In genomic region chr4:87499415-87500106, GRCh38 we compare ENCODE assay signal across 13 cellular contexts. TPM values are rescaled to one million over a fixed set of nuclear protein-coding genes. Genes with fewer than 3 reads are reported as not detected.
DNase-seq lines count a peak whose midpoint lies in the region; ATAC-seq and TF ChIP-seq lines count a peak whose summit lies in the region.
"Had no signal": no experiment of that assay in that cellular context is flagged by ENCODE, and none has a peak within 500 bp of the region (broad histone marks: within the 10 kb centered on the region; RNA-seq: fewer than 3 reads in every experiment).

No MANE protein-coding gene starts in this region.

- intact Hi-C loops in stomach (cut with DNase I; ENCODE audit: low total_unique reads), result no loop called here
- intact Hi-C loops in naive thymus-derived CD4-positive, alpha-beta T cell (cut with micrococcal nuclease), result no loop called here

- H3K36me3 Mint-ChIP-seq in activated T-cell treated with anti-CD3 and anti-CD28 coated beads, Interleukin-2, amount 50 U/mL, for 24 hours (ENCODE audit: low read depth), result no peaks in the 10 kb centered on the region
- H3K36me3 Mint-ChIP-seq in naive thymus-derived CD4-positive, alpha-beta T cell, result no peaks in the 10 kb centered on the region
- H3K36me3 Mint-ChIP-seq: activated naive CD8-positive, alpha-beta T cell had no signal

- H3K27me3 Mint-ChIP-seq in activated T-cell treated with anti-CD3 and anti-CD28 coated beads, Interleukin-2, amount 50 U/mL, for 24 hours, result peaks cover 3% of the 10 kb centered on the region
- H3K27me3 Mint-ChIP-seq in naive thymus-derived CD4-positive, alpha-beta T cell, result peaks cover 0 to 6% (median 0%) of the 10 kb centered on the region in 5 donors

- 68 to 81% (median 78%) methylated on average over 7 of the region's 7 CpGs for WGBS in stomach, 5 donors

- no peak for TF ChIP-seq CTCF in stomach (IDR thresholded peaks at IDR 0.05)

- no peaks in the 10 kb centered on the region for H3K9me3 ChIP-seq in stomach
- no peaks in the 10 kb centered on the region for H3K9me3 ChIP-seq in naive thymus-derived CD4-positive, alpha-beta T cell (ENCODE audit: control insufficient read depth in 2 of 3, low read length in 3 of 3)
- H3K9me3 ChIP-seq: neutrophil had no signal

- H3K4me1 Mint-ChIP-seq in activated T-cell treated with anti-CD3 and anti-CD28 coated beads, Interleukin-2, amount 50 U/mL, for 24 hours (ENCODE audit: low read depth), result peaks cover 18% of the 10 kb centered on the region
- peaks cover 0 to 10% (median 0%) of the 10 kb centered on the region in 7 donors for H3K4me1 Mint-ChIP-seq in naive thymus-derived CD4-positive, alpha-beta T cell

- no peaks in the 10 kb centered on the region for H3K9me3 Mint-ChIP-seq in activated T-cell treated with anti-CD3 and anti-CD28 coated beads, Interleukin-2, amount 50 U/mL, for 24 hours
- H3K9me3 Mint-ChIP-seq in naive thymus-derived CD4-positive, alpha-beta T cell, result no peaks in the 10 kb centered on the region

- CTCF ChIA-PET in naive thymus-derived CD4-positive, alpha-beta T cell (lab: Charles Lee), result no interaction called here

- peak; percentile 69 for ATAC-seq in GM21786 (IDR thresholded peaks at IDR 0.05; ENCODE audit: unreplicated experiment)
- ATAC-seq in HG03469 (IDR thresholded peaks at IDR 0.05; ENCODE audit: unreplicated experiment), result peak; percentile 82
- no peak for ATAC-seq in naive thymus-derived CD4-positive, alpha-beta T cell
- ATAC-seq: foreskin keratinocyte had no signal

- POLR2A ChIA-PET in naive thymus-derived CD4-positive, alpha-beta T cell (lab: Charles Lee), result no interaction called here

- H3K4me3 Mint-ChIP-seq in activated T-cell treated with anti-CD3 and anti-CD28 coated beads, Interleukin-2, amount 50 U/mL, for 24 hours, result no peak overlapping the region
- H3K4me3 Mint-ChIP-seq in naive thymus-derived CD4-positive, alpha-beta T cell, result peak overlapping the region in 1 of 10 donors; percentile 1
- H3K4me3 Mint-ChIP-seq: activated naive CD8-positive, alpha-beta T cell had no signal

- no peaks in the 10 kb centered on the region for H3K27me3 ChIP-seq in stomach
- no peaks in the 10 kb centered on the region for H3K27me3 ChIP-seq in naive thymus-derived CD4-positive, alpha-beta T cell (ENCODE audit: control insufficient read depth in 2 of 2, insufficient read depth in 2 of 2, low read length in 2 of 2)
- H3K27me3 ChIP-seq: foreskin keratinocyte, neutrophil had no signal

- no peak overlapping the region for H3K4me3 ChIP-seq in stomach
- no peak overlapping the region for H3K4me3 ChIP-seq in naive thymus-derived CD4-positive, alpha-beta T cell (ENCODE audit: low read length)

- no peak for TF ChIP-seq EP300 in stomach (IDR thresholded peaks at IDR 0.05)

- H3K27ac ChIP-seq in stomach, result peak overlapping the region in 4 of 5 donors; percentile 58 to 78 (median 70)
- no peak overlapping the region for H3K27ac ChIP-seq in naive thymus-derived CD4-positive, alpha-beta T cell (ENCODE audit: low read depth, low read length)
- H3K27ac ChIP-seq: foreskin keratinocyte, neutrophil had no signal

- H3K36me3 ChIP-seq in stomach, result peaks cover 5 to 29% (median 13%) of the 10 kb centered on the region in 4 donors
- H3K36me3 ChIP-seq in naive thymus-derived CD4-positive, alpha-beta T cell (ENCODE audit: control insufficient read depth in 2 of 3, insufficient read depth in 3 of 3, low read length in 3 of 3), result no peaks in the 10 kb centered on the region
- H3K36me3 ChIP-seq: neutrophil had no signal

- peak overlapping the region; percentile 6 for H3K27ac Mint-ChIP-seq in activated T-cell treated with anti-CD3 and anti-CD28 coated beads, Interleukin-2, amount 50 U/mL, for 24 hours
- no peak overlapping the region for H3K27ac Mint-ChIP-seq in naive thymus-derived CD4-positive, alpha-beta T cell
- H3K27ac Mint-ChIP-seq: activated naive CD8-positive, alpha-beta T cell had no signal

- DNase-seq in activated T-cell treated with anti-CD3 and anti-CD28 coated beads, Interleukin-2, amount 50 U/mL, for 24 hours, result no peak
- no peak for DNase-seq in activated T-cell treated with anti-CD3 and anti-CD28 coated beads for 4 hours
- no peak for DNase-seq in stomach
- no peak for DNase-seq in stimulated activated CD4-positive, alpha-beta T cell treated with anti-CD3 and anti-CD28 coated beads, Interleukin-4, amount 100 ng/mL, for 1 hour
- no peak for DNase-seq in naive thymus-derived CD4-positive, alpha-beta T cell
- no peak for DNase-seq in mesenteric fat pad (ENCODE audit: low spot score)
- DNase-seq: foreskin keratinocyte, NCI-H1092 treated with DMSO at 0.1 percent for 48 hours, SW 1271 had no signal

- peaks cover 0 to 40% (median 18%) of the 10 kb centered on the region in 4 donors for H3K4me1 ChIP-seq in stomach
- no peaks in the 10 kb centered on the region for H3K4me1 ChIP-seq in naive thymus-derived CD4-positive, alpha-beta T cell (ENCODE audit: control insufficient read depth in 2 of 2, insufficient read depth in 2 of 2, low read length in 2 of 2)
- H3K4me1 ChIP-seq: foreskin keratinocyte had no signal

- no peak for TF ChIP-seq POLR2A in stomach (IDR thresholded peaks at IDR 0.05)

RNA-seq across cellular contexts. Expression of gene SPARCL1, which starts 29.6 kb away (rescaled TPM):
- 100 to 1,000 TPM; 173 to 710 (median 607) TPM for total RNA-seq in stomach
- polyA plus RNA-seq in stomach, result 100 to 1,000 TPM in 1 of 3 donors, 10 to 100 TPM in 2; 36.9 to 191 (median 69.3) TPM
- total RNA-seq in naive thymus-derived CD4-positive, alpha-beta T cell, result not detected
- polyA plus RNA-seq in naive thymus-derived CD4-positive, alpha-beta T cell, result not detected
- 302 TPM for total RNA-seq in mesenteric fat pad
- total RNA-seq: foreskin keratinocyte had no signal
- polyA plus RNA-seq: foreskin keratinocyte had no signal

Comparison
In these comparisons a context has a peak if more than half of its experiments do, and no peak if none do; other contexts are left out.
1. RNA of gene SPARCL1, which starts 29.6 kb away (total RNA-seq): 173 to 710 TPM in stomach and 302 TPM in mesenteric fat pad (single experiment); not detected in naive thymus-derived CD4-positive, alpha-beta T cell; every median in the first group is over 100 times any median in the second.